ENCODE assay signal across 8 cellular contexts in genomic region chr7:44581907-44582603, GRCh38. TPM values are rescaled to one million over a fixed set of nuclear protein-coding genes. Genes with fewer than 3 reads are reported as not detected.
DNase-seq lines count a peak whose midpoint lies in the region; ATAC-seq and TF ChIP-seq lines count a peak whose summit lies in the region.

TMED4 (minus strand) TSS chr7:44582231; CDS start chr7:44582206, 25 bp downstream.

- peak; percentile 76 for ATAC-seq in HG02884 (IDR thresholded peaks at IDR 0.05; ENCODE audit: unreplicated experiment)
- ATAC-seq in left cardiac atrium = peak; percentile 99
- ATAC-seq in upper lobe of right lung = peak; percentile 99

- H3K4me3 Mint-ChIP-seq in T-helper 1 cell treated with Interleukin-12 subunit alpha and Interleukin-12 subunit beta and Interleukin-4 antibody, amounts not matched to agents 30 μg/mL and 1 μg/mL, for 36 hours = peak within 1 kb of the TSS; percentile 92

- H3K27ac ChIP-seq in upper lobe of right lung = peak within 1 kb of the TSS; percentile 98

- no peaks in the 10 kb centered on the region for H3K27me3 ChIP-seq in upper lobe of right lung

- in situ Hi-C loops in GM13977 (cut with MboI; ENCODE audit: low pct_unique_long_range_greater_than_20kb, low sequenced_read_pairs, unreplicated experiment) = loop anchor here (10.0 to 25.0 kb wide), 2 partner anchors 263 to 555 kb away; partner anchors contain the start of gene H2AZ2

- peaks cover 24% of the 10 kb centered on the region for H3K36me3 Mint-ChIP-seq in T-helper 1 cell treated with Interleukin-12 subunit alpha and Interleukin-12 subunit beta and Interleukin-4 antibody, amounts not matched to agents 30 μg/mL and 1 μg/mL, for 36 hours (ENCODE audit: low read depth)

- peaks cover 14% of the 10 kb centered on the region for H3K4me1 ChIP-seq in upper lobe of right lung

- no peaks in the 10 kb centered on the region for H3K27me3 Mint-ChIP-seq in T-helper 1 cell treated with Interleukin-12 subunit alpha and Interleukin-12 subunit beta and Interleukin-4 antibody, amounts not matched to agents 30 μg/mL and 1 μg/mL, for 36 hours (ENCODE audit: low read depth)

- H3K36me3 ChIP-seq in upper lobe of right lung = peaks cover 34% of the 10 kb centered on the region

- TF ChIP-seq CTCF in GM13977 (IDR thresholded peaks at IDR 0.05; ENCODE audit: extremely low read depth, insufficient read depth, missing control alignments) = no peak
- TF ChIP-seq CTCF in upper lobe of right lung (IDR thresholded peaks at IDR 0.05) = no peak

- peak within 1 kb of the TSS; percentile 87 for H3K27ac Mint-ChIP-seq in T-helper 1 cell treated with Interleukin-12 subunit alpha and Interleukin-12 subunit beta and Interleukin-4 antibody, amounts not matched to agents 30 μg/mL and 1 μg/mL, for 36 hours

- H3K9me3 ChIP-seq in upper lobe of right lung = no peaks in the 10 kb centered on the region

- H3K4me3 ChIP-seq in upper lobe of right lung = peak within 1 kb of the TSS; percentile 100

- intact Hi-C loops in left cardiac atrium (cut with DNase I) (loop anchor here in 1 of 2 donors (5.0 kb wide), 1 partner anchor 265 kb away; the partner anchor contains the start of gene H2AZ2), posterior vena cava (cut with DNase I) (no loop called here), upper lobe of right lung (cut with DNase I) (loop anchor here (10.0 kb wide), 1 partner anchor 263 kb away; the partner anchor contains the start of gene H2AZ2)

- DNase-seq in GM13977 (ENCODE audit: low spot score) (peak; percentile 100), NCI-H1694 (lab: John Stamatoyannopoulos, UW) (peak; percentile 98), amniotic stem cell (lab: John Stamatoyannopoulos, UW) (peak; percentile 95), left cardiac atrium (peak; percentile 100), posterior vena cava (ENCODE audit: low spot score) (peak; percentile 100), upper lobe of right lung (peak; percentile 100)

- H3K9me3 Mint-ChIP-seq in T-helper 1 cell treated with Interleukin-12 subunit alpha and Interleukin-12 subunit beta and Interleukin-4 antibody, amounts not matched to agents 30 μg/mL and 1 μg/mL, for 36 hours = no peaks in the 10 kb centered on the region

- peaks cover 28% of the 10 kb centered on the region for H3K4me1 Mint-ChIP-seq in T-helper 1 cell treated with Interleukin-12 subunit alpha and Interleukin-12 subunit beta and Interleukin-4 antibody, amounts not matched to agents 30 μg/mL and 1 μg/mL, for 36 hours (ENCODE audit: low read depth)

RNA-seq across cellular contexts. Expression of gene TMED4, which starts in this region (rescaled TPM):
- total RNA-seq in left cardiac atrium (10 to 100 TPM; 55.1 to 73.2 TPM), posterior vena cava (10 to 100 TPM; 50.3 to 52.5 TPM), upper lobe of right lung (78.3 TPM)

Comparison
In these comparisons a context has a peak if more than half of its experiments do, and no peak if none do; other contexts are left out.
1. Peak in every context shown above with its lines: DNase-seq, ATAC-seq, H3K4me3 ChIP-seq and H3K27ac ChIP-seq.